ENCODE assay signal across 8 cellular contexts in genomic region chr3:11651900-11652299, GRCh38. TPM values are rescaled to one million over a fixed set of nuclear protein-coding genes. Genes with fewer than 3 reads are reported as not detected.
DNase-seq lines count a peak whose midpoint lies in the region; ATAC-seq and TF ChIP-seq lines count a peak whose summit lies in the region.

No MANE protein-coding gene starts in this region.

- H3K27ac ChIP-seq in thoracic aorta: no peak overlapping the region

- H3K4me3 ChIP-seq in foreskin fibroblast (ENCODE audit: low read depth in 1 of 2, low read length in 2 of 2) (no peak overlapping the region), thoracic aorta (no peak overlapping the region)

- ATAC-seq in thoracic aorta (ENCODE audit: insufficient number of reproducible peaks, low FRiP score, low read depth) (no peak), HG03457 (IDR thresholded peaks at IDR 0.05; ENCODE audit: unreplicated experiment) (no peak)

- no peaks in the 10 kb centered on the region for H3K27me3 ChIP-seq in thoracic aorta (replicated peaks; ENCODE audit: insufficient read depth)

- peak; percentile 3 for TF ChIP-seq CTCF in foreskin fibroblast (IDR thresholded peaks at IDR 0.05; ENCODE audit: low read depth, low read length)
- peak; percentile 58 for TF ChIP-seq CTCF in thoracic aorta (IDR thresholded peaks at IDR 0.05)

- H3K9me3 ChIP-seq in thoracic aorta: no peaks in the 10 kb centered on the region

- peaks cover 3 to 25% of the 10 kb centered on the region in 2 donors for H3K4me1 ChIP-seq in thoracic aorta (ENCODE audit: control insufficient read depth in 1 of 2, low read depth in 2 of 2)

- DNase-seq in NCI-H82 (lab: John Stamatoyannopoulos, UW): peak; percentile 42
- no peak for DNase-seq in NCI-H82 treated with DMSO at 0.1 percent for 48 hours (lab: John Stamatoyannopoulos, UW; ENCODE audit: unreplicated experiment)
- peak; percentile 47 for DNase-seq in RPMI7951 (ENCODE audit: low read depth)
- peak in 1 of 2 donors; percentile 73 for DNase-seq in foreskin fibroblast
- DNase-seq in thoracic aorta (ENCODE audit: low spot score): no peak
- no peak for DNase-seq in stimulated activated CD4-positive, alpha-beta T cell treated with anti-CD3 and anti-CD28 coated beads, Interleukin-12 subunit alpha, Interleukin-12 subunit beta, amount 100 ng/mL, for 4 hours
- no peak for DNase-seq in COR-L47 (lab: John Stamatoyannopoulos, UW)

- H3K36me3 ChIP-seq in thoracic aorta: no peaks in the 10 kb centered on the region

RNA-seq across cellular contexts. Expression of gene VGLL4, which starts 8.2 kb away (rescaled TPM):
- 56.0 and 56.8 TPM in 2 replicates for total RNA-seq in RPMI7951 (2014; rRNA removed; shearing (Covaris generic))
- 100 to 1,000 TPM; 113 to 114 TPM for total RNA-seq in thoracic aorta

Comparison
In these comparisons a context has a peak if more than half of its experiments do, and no peak if none do; other contexts are left out.
1. DNase-seq: peak in NCI-H82 (single experiment) and RPMI7951 (single experiment); none in NCI-H82 treated with DMSO at 0.1 percent for 48 hours (single experiment), thoracic aorta (single experiment), stimulated activated CD4-positive, alpha-beta T cell treated with anti-CD3 and anti-CD28 coated beads, Interleukin-12 subunit alpha, Interleukin-12 subunit beta, amount 100 ng/mL, for 4 hours (single experiment) and COR-L47 (single experiment).